Comparison of ENCODE assay signal across 8 cellular contexts in the genomic region with DNA sequence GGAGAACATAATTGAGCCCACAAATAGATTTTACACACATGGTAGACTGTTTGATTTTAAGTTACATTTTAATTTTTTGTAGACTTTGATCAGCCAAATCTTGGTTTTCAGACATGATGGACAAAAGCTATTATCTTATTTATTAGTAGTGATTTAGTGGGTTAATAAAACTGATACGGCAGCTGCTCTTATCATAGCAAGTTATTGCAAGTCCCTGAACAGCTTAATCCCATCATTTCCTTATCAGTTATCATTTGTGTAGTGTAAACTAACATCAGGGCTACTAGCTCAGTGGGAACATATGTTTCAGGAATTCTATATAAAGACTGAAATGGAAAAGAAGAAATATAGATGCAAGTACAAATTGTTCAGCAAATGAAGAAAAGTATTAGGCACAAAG. TPM values are rescaled to one million over a fixed set of nuclear protein-coding genes. Genes with fewer than 3 reads are reported as not detected.
"Had no signal": no experiment of that assay in that cellular context is flagged by ENCODE, and none has a peak within 500 bp of the region (broad histone marks: within the 10 kb centered on the region; RNA-seq: fewer than 3 reads in every experiment).

No MANE protein-coding gene starts in this region.

- H3K27ac Mint-ChIP-seq: GM23338, H9 had no signal

- ATAC-seq: GM23338, K562 had no signal

- H3K4me3 ChIP-seq: GM23338, K562 had no signal

- H3K4me3 Mint-ChIP-seq: GM23338, H9 had no signal

- H3K9me3 Mint-ChIP-seq: GM23338, H9 had no signal

- H3K27ac ChIP-seq: HL-60 had no signal

- DNase-seq: H9, HCEC 1CT, IMR-90, KG1 had no signal

RNA-seq across cellular contexts. Expression of gene RFX6, which starts 10.8 kb away (rescaled TPM):
- total RNA-seq: H1, H9, IMR-90, K562 had no signal

RNA-seq across cellular contexts. Expression of gene GPRC6A, which starts 59.0 kb away (rescaled TPM):
- total RNA-seq: H9, IMR-90, K562 had no signal
